In the genomic region with DNA sequence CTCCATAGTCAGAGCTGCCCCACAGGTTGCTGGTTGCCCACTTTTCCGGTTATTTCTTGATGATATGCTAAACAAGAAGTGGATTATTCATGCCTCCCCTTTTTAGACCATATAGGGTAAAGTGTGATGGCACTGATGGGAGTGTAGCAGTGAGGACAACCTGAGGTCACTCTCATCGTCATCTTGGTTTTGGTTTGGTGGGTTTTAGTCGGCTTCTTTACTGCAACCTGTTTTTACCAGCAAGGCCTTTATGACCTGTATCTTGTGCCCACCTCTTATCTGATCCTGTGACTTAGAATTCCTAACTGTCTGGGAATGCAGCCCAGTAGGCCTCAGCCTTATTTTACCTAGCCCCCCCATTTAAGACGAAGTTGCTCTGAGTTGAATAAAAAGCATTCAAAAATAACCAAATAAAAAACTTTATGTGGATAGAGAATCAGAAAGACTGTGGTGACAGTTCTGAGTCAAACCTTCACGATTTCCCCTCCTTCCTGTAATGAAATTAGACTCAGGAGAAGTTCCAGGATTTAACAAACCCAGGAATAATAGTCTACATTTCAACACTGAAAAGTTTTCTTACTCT, we compare ENCODE assay signal across 14 cellular contexts.
DNase-seq lines count a peak whose midpoint lies in the region; ATAC-seq and TF ChIP-seq lines count a peak whose summit lies in the region.
"Had no signal": no experiment of that assay in that cellular context is flagged by ENCODE, and none has a peak within 500 bp of the region (broad histone marks: within the 10 kb centered on the region; RNA-seq: fewer than 3 reads in every experiment).

No MANE protein-coding gene starts in this region.

- TF ChIP-seq POLR2A in GM18505 (IDR thresholded peaks at IDR 0.05; ENCODE audit: borderline replicate concordance, extremely low read depth, insufficient read depth, insufficient read length), result no peak

- no CpG with 5 or more reads among the region's 5 CpGs for WGBS in H9 (ENCODE audit: extremely low coverage, insufficient read length, low lambda C conversion rate)

- no peak overlapping the region for H4K8ac ChIP-seq in H9 (replicated peaks; ENCODE audit: insufficient read length, low read depth, low read length)

- H2AK5ac ChIP-seq in H9 (ENCODE audit: insufficient read length, low read length), result peak overlapping the region; percentile 18

- no peaks in the 10 kb centered on the region for H3K27me3 Mint-ChIP-seq in H9 (ENCODE audit: low read depth)

- peak overlapping the region; percentile 98 for H2BK20ac ChIP-seq in H9 (ENCODE audit: low read depth, low read length, poor library complexity, severe bottlenecking)

- no peak overlapping the region for H2AFZ ChIP-seq in H9 (ENCODE audit: low read length)

- DNase-seq in H9 (no peak), adipocyte (ENCODE audit: low read depth) (peak; percentile 20), thoracic aorta (ENCODE audit: low spot score) (no peak), NCI-H345 (lab: John Stamatoyannopoulos, UW) (no peak), mesenteric fat pad (ENCODE audit: low spot score) (no peak)
- DNase-seq: activated CD4-positive, alpha-beta T cell treated with anti-CD3 and anti-CD28 coated beads for 1 hour; activated naive CD4-positive, alpha-beta T cell; effector CD4-positive, alpha-beta T cell; hippocampal formation; naive thymus-derived CD8-positive, alpha-beta T cell; SHP77 treated with DMSO at 0.1 percent for 48 hours had no signal

- H3K4me3 Mint-ChIP-seq in H9, result peak overlapping the region in 1 of 2 experiments; percentile 56; a peak in 2 of 5 replicates
- H3K4me3 Mint-ChIP-seq: naive thymus-derived CD8-positive, alpha-beta T cell had no signal

- peak overlapping the region; percentile 21 for H3K18ac ChIP-seq in H9 (ENCODE audit: insufficient read length, low read depth, low read length)

- ATAC-seq in thoracic aorta (ENCODE audit: insufficient number of reproducible peaks, low FRiP score, low read depth) (peak; percentile 57), GM18505 (IDR thresholded peaks at IDR 0.05; ENCODE audit: unreplicated experiment) (no peak), GM18861 (IDR thresholded peaks at IDR 0.05; ENCODE audit: unreplicated experiment) (no peak)
- ATAC-seq: naive thymus-derived CD8-positive, alpha-beta T cell had no signal

- H3K27ac ChIP-seq in H9 (ENCODE audit: insufficient read length, low read depth, low read length) (peak overlapping the region; percentile 99), iPS-20b (ENCODE audit: low read length) (peak overlapping the region; percentile 93), thoracic aorta (peak overlapping the region; percentile 68 to 81)

- no peak overlapping the region for H2BK15ac ChIP-seq in H9 (ENCODE audit: low read depth, low read length)

- peaks cover 5 to 19% (median 6%) of the 10 kb centered on the region in 3 experiments for H3K36me3 Mint-ChIP-seq in H9 (ENCODE audit: insufficient read depth in 1 of 3, low read depth in 3 of 3)
- H3K36me3 Mint-ChIP-seq: naive thymus-derived CD8-positive, alpha-beta T cell had no signal

- peaks cover 10% of the 10 kb centered on the region; the same call in 1 of the 2 replicates for H3K4me1 ChIP-seq in H9 (ENCODE audit: insufficient read depth, low read length)
- peaks cover 22% of the 10 kb centered on the region for H3K4me1 ChIP-seq in adipocyte (ENCODE audit: control insufficient read depth, insufficient read depth, low read length)
- peaks cover 46% of the 10 kb centered on the region for H3K4me1 ChIP-seq in iPS-20b (ENCODE audit: insufficient read depth, low read length)
- peaks cover 33 to 53% of the 10 kb centered on the region in 2 donors for H3K4me1 ChIP-seq in thoracic aorta (ENCODE audit: control insufficient read depth in 1 of 2, low read depth in 2 of 2)

- H3K27me3 ChIP-seq in H9 (ENCODE audit: insufficient read depth, low read length) (no peaks in the 10 kb centered on the region), adipocyte (replicated peaks; ENCODE audit: control insufficient read depth, insufficient read depth, low read length) (no peaks in the 10 kb centered on the region), iPS-20b (ENCODE audit: insufficient read depth, low read length) (no peaks in the 10 kb centered on the region), thoracic aorta (replicated peaks; ENCODE audit: insufficient read depth) (no peaks in the 10 kb centered on the region)

- TF ChIP-seq CTCF in H9 (conservative IDR thresholded peaks at IDR 0.05) (no peak), thoracic aorta (IDR thresholded peaks at IDR 0.05) (no peak)

- H3K4me1 Mint-ChIP-seq in H9, result peaks cover 80 to 83% of the 10 kb centered on the region in 2 experiments
- H3K4me1 Mint-ChIP-seq: naive thymus-derived CD8-positive, alpha-beta T cell had no signal

- H3K9ac ChIP-seq in H9 (ENCODE audit: extremely low read depth, insufficient read length, low read length), result peak overlapping the region; percentile 55
- peak overlapping the region; percentile 73 for H3K9ac ChIP-seq in adipocyte (ENCODE audit: low read length)
- H3K9ac ChIP-seq in iPS-20b (ENCODE audit: low read depth, low read length), result peak overlapping the region; percentile 84

- peak overlapping the region; percentile 97 for H3T11ph ChIP-seq in H9 (ENCODE audit: low read length)

- H2BK120ac ChIP-seq in H9 (ENCODE audit: low read depth, low read length, poor library complexity, severe bottlenecking), result peak overlapping the region; percentile 91

- H4K5ac ChIP-seq in H9 (ENCODE audit: insufficient read length, low read depth, low read length), result peak overlapping the region; percentile 3

- peaks cover under 1 to 6% of the 10 kb centered on the region in 2 experiments; a peak in 4 of 5 replicates for H3K9me3 Mint-ChIP-seq in H9
- H3K9me3 Mint-ChIP-seq: naive thymus-derived CD8-positive, alpha-beta T cell had no signal

- no peaks in the 10 kb centered on the region for H3K9me3 ChIP-seq in H9 (ENCODE audit: control insufficient read depth, low read depth, low read length)
- H3K9me3 ChIP-seq in adipocyte (ENCODE audit: control insufficient read depth, low read length), result peaks cover 9% of the 10 kb centered on the region
- H3K9me3 ChIP-seq in iPS-20b (ENCODE audit: insufficient read depth, low read depth, low read length), result no peaks in the 10 kb centered on the region
- H3K9me3 ChIP-seq in thoracic aorta, result no peaks in the 10 kb centered on the region

- H3K4me3 ChIP-seq in adipocyte (ENCODE audit: low read length) (no peak overlapping the region), iPS-20b (ENCODE audit: low read length) (0 out of 2 replicates have a peak overlapping the region, but pooled peaks have one; percentile 42), thoracic aorta (no peak overlapping the region)

- peak overlapping the region; percentile 96 to 100 (median 100) for H3K27ac Mint-ChIP-seq in H9

- no peaks in the 10 kb centered on the region for H4K20me1 ChIP-seq in H9 (ENCODE audit: control insufficient read depth, insufficient read depth, insufficient read length)

- H4K91ac ChIP-seq in H9 (ENCODE audit: insufficient read length, low read depth, low read length), result peak overlapping the region; percentile 20

- peak overlapping the region; percentile 24; the same call in 1 of the 2 replicates for H3K14ac ChIP-seq in H9 (ENCODE audit: insufficient read depth, low read length)

- no peak overlapping the region for H3K23ac ChIP-seq in H9 (ENCODE audit: insufficient read length, low read depth, low read length)

- H3K79me1 ChIP-seq in H9 (ENCODE audit: insufficient read depth, low read depth, low read length, poor library complexity, severe bottlenecking), result no peaks in the 10 kb centered on the region

- no peak overlapping the region for H3K4me2 ChIP-seq in H9 (ENCODE audit: insufficient read depth, insufficient read length, low read length)

- no peak overlapping the region for H3K56ac ChIP-seq in H9 (ENCODE audit: insufficient read length, low read depth, low read length)

- H2BK5ac ChIP-seq in H9 (ENCODE audit: insufficient read length, low read length), result no peak overlapping the region

- H3K4ac ChIP-seq in H9 (ENCODE audit: low read depth, low read length), result peak overlapping the region; percentile 85; the same call in 1 of the 2 replicates

- H3K36me3 ChIP-seq in adipocyte (ENCODE audit: control insufficient read depth, insufficient read depth, low read length, severe bottlenecking) (no peaks in the 10 kb centered on the region), iPS-20b (ENCODE audit: insufficient read depth, low read depth, low read length) (no peaks in the 10 kb centered on the region; the same call in 1 of the 2 replicates), thoracic aorta (no peaks in the 10 kb centered on the region)

- no peaks in the 10 kb centered on the region for H3K23me2 ChIP-seq in H9 (ENCODE audit: insufficient read length, low read depth, low read length, poor library complexity, severe bottlenecking)

- peak overlapping the region; percentile 55 for H2BK12ac ChIP-seq in H9 (ENCODE audit: insufficient read length, low read depth, low read length)

- H3K79me2 ChIP-seq in H9 (ENCODE audit: insufficient read depth, low read length), result no peaks in the 10 kb centered on the region
